ENCODE assay signal across 8 cellular contexts in genomic region chr1:23555225-23555801, GRCh38. TPM values are rescaled to one million over a fixed set of nuclear protein-coding genes. Genes with fewer than 3 reads are reported as not detected.
DNase-seq lines count a peak whose midpoint lies in the region; ATAC-seq and TF ChIP-seq lines count a peak whose summit lies in the region.

No MANE protein-coding gene starts in this region.

- peak overlapping the region; percentile 96 for H3K27ac ChIP-seq in PC-9
- peak overlapping the region; percentile 72 for H3K27ac ChIP-seq in neural progenitor cell

- peak overlapping the region; percentile 88 for H3K27ac Mint-ChIP-seq in endothelial cell (ENCODE audit: unreplicated experiment)
- H3K27ac Mint-ChIP-seq in neural progenitor cell = peak overlapping the region; percentile 91

- H3K9me3 ChIP-seq in PC-9 (ENCODE audit: insufficient read depth, low read depth) (no peaks in the 10 kb centered on the region), neural progenitor cell (ENCODE audit: low read depth) (no peaks in the 10 kb centered on the region)

- intact Hi-C loops in PC-9 (cut with micrococcal nuclease; ENCODE audit: unreplicated experiment) = no loop called here

- H3K4me2 ChIP-seq in PC-9 (peak overlapping the region; percentile 89), neural progenitor cell (peak overlapping the region; percentile 90)

- CTCF ChIA-PET in PC-9 (lab: Charles Lee) = interaction anchor here (0.5 to 1.3 kb wide), 2 partner anchors 40 to 82 kb away, joined by 6 to 14 read pairs; no protein-coding TSS in a partner anchor

- H3K27me3 Mint-ChIP-seq in endothelial cell (ENCODE audit: unreplicated experiment) (peaks cover 7% of the 10 kb centered on the region), neural progenitor cell (ENCODE audit: insufficient read depth, low read depth) (peaks cover 12% of the 10 kb centered on the region)

- H3K4me3 ChIP-seq in PC-9 (peak overlapping the region; percentile 41; the same call in 1 of the 2 replicates), neural progenitor cell (peak overlapping the region; percentile 91)

- H3K36me3 Mint-ChIP-seq in endothelial cell (ENCODE audit: low read depth, unreplicated experiment) (peaks cover 9% of the 10 kb centered on the region), neural progenitor cell (peaks cover 15% of the 10 kb centered on the region)

- H3K9me3 Mint-ChIP-seq in endothelial cell (ENCODE audit: unreplicated experiment) = no peaks in the 10 kb centered on the region
- no peaks in the 10 kb centered on the region for H3K9me3 Mint-ChIP-seq in neural progenitor cell

- BruUV-seq in PC-9 (replicated peaks; lab: Mats Ljungman, UMichigan) = TSS peak; percentile 40

- peaks cover 41% of the 10 kb centered on the region for H3K4me1 ChIP-seq in PC-9 (replicated peaks; ENCODE audit: insufficient read depth)
- peaks cover 56% of the 10 kb centered on the region for H3K4me1 ChIP-seq in neural progenitor cell

- H3K9me2 ChIP-seq in PC-9 (ENCODE audit: insufficient read depth) = no peaks in the 10 kb centered on the region

- H3K27me3 ChIP-seq in PC-9 (ENCODE audit: insufficient read depth, low read depth) = no peaks in the 10 kb centered on the region
- H3K27me3 ChIP-seq in neural progenitor cell = peaks cover 17% of the 10 kb centered on the region

- H3K4me3 Mint-ChIP-seq in endothelial cell (ENCODE audit: unreplicated experiment) = peak overlapping the region; percentile 89
- H3K4me3 Mint-ChIP-seq in neural progenitor cell = peak overlapping the region; percentile 91

- no peak for ATAC-seq in GM21447 (IDR thresholded peaks at IDR 0.05; ENCODE audit: unreplicated experiment)

- DNase-seq in NCI-H524 (lab: John Stamatoyannopoulos, UW) (peak; percentile 32 to 45), NCI-H524 treated with DMSO at 0.1 percent for 48 hours (lab: John Stamatoyannopoulos, UW) (no peak), PC-9 (no peak), endothelial cell (ENCODE audit: low spot score) (no peak), neural progenitor cell (ENCODE audit: low spot score) (peak; percentile 67), amniotic stem cell (lab: John Stamatoyannopoulos, UW) (no peak)
- no peak for DNase-seq in stimulated activated CD4-positive, alpha-beta T cell treated with anti-CD3 and anti-CD28 coated beads, Interleukin-15, amount 100 ng/mL, for 24 hours

- POLR2A ChIA-PET in PC-9 (lab: Charles Lee; ENCODE audit: unreplicated experiment) = interaction anchor here (0.5 to 1.0 kb wide), 9 partner anchors 19 to 80 kb away, joined by 3 to 32 read pairs (median 7); partner anchors contain the start of gene E2F2

- no peak overlapping the region for H3K9ac ChIP-seq in neural progenitor cell

- peaks cover 47% of the 10 kb centered on the region for H3K4me1 Mint-ChIP-seq in endothelial cell (ENCODE audit: unreplicated experiment)
- H3K4me1 Mint-ChIP-seq in neural progenitor cell = peaks cover 74% of the 10 kb centered on the region

- H4K20me1 ChIP-seq in PC-9 (ENCODE audit: insufficient read depth) (no peaks in the 10 kb centered on the region), neural progenitor cell (ENCODE audit: low read depth) (peaks cover 44% of the 10 kb centered on the region)

- H3K36me3 ChIP-seq in PC-9 (ENCODE audit: low read depth) = no peaks in the 10 kb centered on the region
- H3K36me3 ChIP-seq in neural progenitor cell = no peaks in the 10 kb centered on the region

- TF ChIP-seq CTCF in PC-9 (conservative IDR thresholded peaks at IDR 0.05) = no peak
- no peak for TF ChIP-seq CTCF in endothelial cell (IDR thresholded peaks at IDR 0.05; ENCODE audit: unreplicated experiment)
- TF ChIP-seq CTCF in neural progenitor cell (IDR thresholded peaks at IDR 0.05) = no peak

- H2AFZ ChIP-seq in PC-9 (no peak overlapping the region), neural progenitor cell (replicated peaks) (no peak overlapping the region)

- H3F3A ChIP-seq in PC-9 (ENCODE audit: insufficient read depth, low read depth) (peaks cover 40% of the 10 kb centered on the region), neural progenitor cell (ENCODE audit: low read depth) (peaks cover 67% of the 10 kb centered on the region)

- H3K79me2 ChIP-seq in PC-9 (ENCODE audit: low read depth) (peaks cover 23% of the 10 kb centered on the region), neural progenitor cell (ENCODE audit: low read depth) (peaks cover 40% of the 10 kb centered on the region)

RNA-seq across cellular contexts. Expression of gene ID3, which starts 4.0 kb away (rescaled TPM):
- 10.4 and 24.7 TPM in 2 replicates for total RNA-seq in PC-9 (2021)
- 240 TPM for total RNA-seq in endothelial cell (ENCODE audit: unreplicated experiment)
- total RNA-seq in neural progenitor cell (ENCODE audit: low replicate concordance) = 99.9 and 235 TPM in 2 replicates

RNA-seq across cellular contexts. Expression of gene E2F2, which starts 24.3 kb away (rescaled TPM):
- 7.6 and 9.0 TPM in 2 replicates for total RNA-seq in PC-9 (2021)
- total RNA-seq in endothelial cell (ENCODE audit: unreplicated experiment) = 0.69 TPM
- total RNA-seq in neural progenitor cell (ENCODE audit: low replicate concordance) = 3.4 and 7.0 TPM in 2 replicates

Comparison
In these comparisons a context has a peak if more than half of its experiments do, and no peak if none do; other contexts are left out.
1. DNase-seq: peak in NCI-H524 (2 of 2) and neural progenitor cell (single experiment); none in NCI-H524 treated with DMSO at 0.1 percent for 48 hours (single experiment), PC-9 (0 of 2), endothelial cell (single experiment), stimulated activated CD4-positive, alpha-beta T cell treated with anti-CD3 and anti-CD28 coated beads, Interleukin-15, amount 100 ng/mL, for 24 hours (single experiment) and amniotic stem cell (single experiment).